21 cellular contexts compared by ENCODE assay signal in the genomic region with DNA sequence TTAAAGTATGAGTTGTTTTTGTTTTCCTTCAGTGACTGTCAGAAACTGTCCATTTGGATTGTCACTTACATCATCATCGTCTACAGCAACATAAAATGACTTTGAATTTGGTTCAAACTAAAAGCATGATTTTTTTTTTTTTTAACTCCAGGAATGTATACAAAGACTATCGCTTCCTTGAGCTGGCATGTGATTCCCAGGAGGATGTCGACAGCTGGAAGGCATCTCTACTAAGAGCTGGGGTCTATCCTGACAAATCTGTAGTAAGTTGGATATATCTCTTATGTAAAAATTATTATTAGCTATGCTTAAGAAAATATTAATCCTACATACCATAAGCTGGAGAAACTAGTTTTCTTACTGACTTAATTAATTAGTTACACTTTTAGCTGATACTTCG.
DNase-seq lines count a peak whose midpoint lies in the region; FAIRE-seq lines count a peak whose summit lies in the region.
"Had no signal": no experiment of that assay in that cellular context is flagged by ENCODE, and none has a peak within 500 bp of the region (broad histone marks: within the 10 kb centered on the region; RNA-seq: fewer than 3 reads in every experiment).

No MANE protein-coding gene starts in this region.

- no peak overlapping the region for H3K4ac ChIP-seq in mesenchymal stem cell (ENCODE audit: low read depth in 1 of 2, low read length in 2 of 2)

- no peak overlapping the region for H2BK12ac ChIP-seq in mesenchymal stem cell (ENCODE audit: low read length in 2 of 2)

- H2AFZ ChIP-seq in Karpas-422 (ENCODE audit: low read length) (no peak overlapping the region), mesenchymal stem cell (ENCODE audit: low read depth, low read length) (no peak overlapping the region)

- 20% methylated on average over 1 of the region's 4 CpGs for WGBS in mesenchymal stem cell

- H3K9me3 ChIP-seq in Karpas-422 (ENCODE audit: low read length) (no peaks in the 10 kb centered on the region), mesenchymal stem cell (ENCODE audit: control insufficient read depth, low read length) (no peaks in the 10 kb centered on the region)
- H3K9me3 ChIP-seq: A549, SJSA1 had no signal

- H3K36me3 ChIP-seq in Karpas-422 (ENCODE audit: insufficient read depth, low read length), result no peaks in the 10 kb centered on the region
- H3K36me3 ChIP-seq in mesenchymal stem cell (ENCODE audit: control insufficient read depth in 1 of 2, insufficient read depth in 2 of 2, low read depth in 1 of 2, low read length in 2 of 2), result no peaks in the 10 kb centered on the region
- H3K36me3 ChIP-seq: SJSA1 had no signal

- peak; percentile 6 for DNase-seq in Karpas-422
- peak; percentile 63 for DNase-seq in mesenchymal stem cell
- DNase-seq in EL, result no peak
- DNase-seq in activated CD4-positive, alpha-beta T cell treated with anti-CD3 and anti-CD28 coated beads, Interleukin-2, amount 50 U/mL, for 48 hours, result no peak
- no peak for DNase-seq in activated CD8-positive, alpha-beta memory T cell treated with anti-CD3 and anti-CD28 coated beads for 24 hours
- DNase-seq in GDM1 (lab: John Stamatoyannopoulos, UW), result no peak
- DNase-seq: C1 segment of cervical spinal cord; CD4-positive, alpha-beta memory T cell; COR-L47; NCI-H1092 treated with DMSO at 0.1 percent for 48 hours; NCI-H1436 treated with DMSO at 0.1 percent for 48 hours; NCI-H1930; NCI-H446; NCI-H526; NCI-H82; NK-92 treated with Interleukin-12 subunit alpha and Interleukin-12 subunit beta, amount 100 ng/mL, for 24 hours; PC-3 had no signal

- H3K27me3 ChIP-seq in Karpas-422 (ENCODE audit: low read length), result no peaks in the 10 kb centered on the region
- no peaks in the 10 kb centered on the region for H3K27me3 ChIP-seq in mesenchymal stem cell (ENCODE audit: control insufficient read depth in 1 of 2, insufficient read depth in 1 of 2, low read length in 2 of 2)
- H3K27me3 ChIP-seq: SJSA1 had no signal

- FAIRE-seq in endometrium (lab: Jason Lieb, UNC), result peak; percentile 29
- FAIRE-seq: GM19239 had no signal

- no peak overlapping the region for H4K91ac ChIP-seq in mesenchymal stem cell (ENCODE audit: low read length)

- no peak overlapping the region for H2AK5ac ChIP-seq in mesenchymal stem cell (ENCODE audit: low read length, severe bottlenecking)

- H3K9ac ChIP-seq in Karpas-422 (ENCODE audit: low read length) (no peak overlapping the region), mesenchymal stem cell (ENCODE audit: low read length) (no peak overlapping the region)

- no peak overlapping the region for H3K23ac ChIP-seq in mesenchymal stem cell (ENCODE audit: low read length in 2 of 2)

- H2BK5ac ChIP-seq in mesenchymal stem cell (ENCODE audit: low read depth, low read length, poor library complexity, severe bottlenecking), result no peak overlapping the region

- no peaks in the 10 kb centered on the region for H3K79me2 ChIP-seq in Karpas-422 (ENCODE audit: low read length)

- no peak overlapping the region for H2BK15ac ChIP-seq in mesenchymal stem cell (ENCODE audit: low read depth, poor library complexity, severe bottlenecking)

- no peak overlapping the region for H4K8ac ChIP-seq in mesenchymal stem cell (ENCODE audit: low read length)

- H3K79me1 ChIP-seq in mesenchymal stem cell (replicated peaks; ENCODE audit: low read length, poor library complexity, severe bottlenecking), result no peaks in the 10 kb centered on the region

- H4K20me1 ChIP-seq in Karpas-422 (ENCODE audit: insufficient read depth, low read depth, low read length), result no peaks in the 10 kb centered on the region

- no peak overlapping the region for H3K14ac ChIP-seq in mesenchymal stem cell (ENCODE audit: low read length in 2 of 2)

- H3K9me2 ChIP-seq in Karpas-422 (replicated peaks; ENCODE audit: insufficient read depth, low read length), result no peaks in the 10 kb centered on the region

- H3K4me3 ChIP-seq in Karpas-422 (ENCODE audit: low read length) (no peak overlapping the region), mesenchymal stem cell (ENCODE audit: insufficient read depth in 1 of 2, low read depth in 1 of 2, low read length in 2 of 2) (no peak overlapping the region)
- H3K4me3 ChIP-seq: A549, SJSA1 had no signal

- H3K18ac ChIP-seq in mesenchymal stem cell (ENCODE audit: low read depth in 1 of 2, low read length in 2 of 2), result no peak overlapping the region

- H3K4me2 ChIP-seq in Karpas-422 (ENCODE audit: low read depth, low read length, poor library complexity, severe bottlenecking) (no peak overlapping the region), mesenchymal stem cell (ENCODE audit: low read length, poor library complexity, severe bottlenecking) (no peak overlapping the region)
- H3K4me2 ChIP-seq: A549 had no signal

- H3K27ac ChIP-seq in Karpas-422 (ENCODE audit: low read length), result no peak overlapping the region
- H3K27ac ChIP-seq in mesenchymal stem cell (ENCODE audit: low read length, poor library complexity, severe bottlenecking), result no peak overlapping the region
- H3K27ac ChIP-seq: A549, SJSA1 had no signal

- no peak overlapping the region for H2BK120ac ChIP-seq in mesenchymal stem cell (ENCODE audit: low read depth, low read length)

- no peaks in the 10 kb centered on the region for H3K4me1 ChIP-seq in Karpas-422 (ENCODE audit: low read length)
- H3K4me1 ChIP-seq in mesenchymal stem cell (ENCODE audit: control insufficient read depth, insufficient read depth, low read depth, low read length), result no peaks in the 10 kb centered on the region
- H3K4me1 ChIP-seq: A549, SJSA1 had no signal

Comparison
In these comparisons a context has a peak if more than half of its experiments do, and no peak if none do; other contexts are left out.
1. DNase-seq: peak in Karpas-422 (single experiment) and mesenchymal stem cell (single experiment); none in EL (single experiment), activated CD4-positive, alpha-beta T cell treated with anti-CD3 and anti-CD28 coated beads, Interleukin-2, amount 50 U/mL, for 48 hours (0 of 2), activated CD8-positive, alpha-beta memory T cell treated with anti-CD3 and anti-CD28 coated beads for 24 hours (single experiment) and GDM1 (single experiment).